ENCODE assay signal across 24 cellular contexts in genomic region chr9:35142037-35142436, GRCh38. TPM values are rescaled to one million over a fixed set of nuclear protein-coding genes. Genes with fewer than 3 reads are reported as not detected.
A peak's percentile ranks its signal among the peaks of the same experiment; 100 is the strongest.
DNase-seq lines count a peak whose midpoint lies in the region; ATAC-seq, FAIRE-seq and TF ChIP-seq lines count a peak whose summit lies in the region.
"Had no signal": no experiment of that assay in that cellular context is flagged by ENCODE, and none has a peak within 500 bp of the region (broad histone marks: within the 10 kb centered on the region; RNA-seq: fewer than 3 reads in every experiment).

No MANE protein-coding gene starts in this region.

- TF ChIP-seq RAD21 in HepG2 (CRISPR knock-in tag; IDR thresholded peaks at IDR 0.05), result no peak

- H3K4me3 Mint-ChIP-seq in osteocyte (ENCODE audit: unreplicated experiment) (no peak overlapping the region), type B pancreatic cell (no peak overlapping the region)
- H3K4me3 Mint-ChIP-seq: CD4-positive, alpha-beta memory T cell; HFFc6 had no signal

- H3K27me3 Mint-ChIP-seq in osteocyte (ENCODE audit: unreplicated experiment) (peaks cover 6% of the 10 kb centered on the region), type B pancreatic cell (no peaks in the 10 kb centered on the region)

- CTCF ChIA-PET in HepG2 (lab: Yijun Ruan, JAX; ENCODE audit: low intra/inter-chr PET ratio, low total read pairs), result no interaction called here

- no peak overlapping the region for H3K4me2 ChIP-seq in HepG2 (ENCODE audit: low read depth, low read length)
- H3K4me2 ChIP-seq in hepatocyte, result no peak overlapping the region
- H3K4me2 ChIP-seq: A549 had no signal

- peaks cover 41% of the 10 kb centered on the region for H3K9me3 ChIP-seq in HepG2 (ENCODE audit: low read length)
- peaks cover 0 to 13% (median 2%) of the 10 kb centered on the region in 4 donors for H3K9me3 ChIP-seq in right lobe of liver
- H3K9me3 ChIP-seq in adipocyte (ENCODE audit: control insufficient read depth, low read length), result peaks cover 61% of the 10 kb centered on the region
- H3K9me3 ChIP-seq in hepatocyte (ENCODE audit: low read depth), result no peaks in the 10 kb centered on the region

- H3K27ac ChIP-seq in HepG2 (ENCODE audit: extremely low read length, insufficient read depth, low read length), result no peak overlapping the region
- H3K27ac ChIP-seq in right lobe of liver, result no peak overlapping the region
- H3K27ac ChIP-seq in hepatocyte, result no peak overlapping the region
- H3K27ac ChIP-seq: A549, GM23248 had no signal

- no peak for FAIRE-seq in HepG2 (lab: Jason Lieb, UNC)
- FAIRE-seq: A549, G401.6, GM12892, H1 had no signal

- no peaks in the 10 kb centered on the region for H3K9me2 ChIP-seq in hepatocyte (replicated peaks; ENCODE audit: insufficient read depth)

- no peak for ATAC-seq in HepG2
- ATAC-seq in right lobe of liver, result no peak
- no peak for ATAC-seq in GM19452 (IDR thresholded peaks at IDR 0.05; ENCODE audit: unreplicated experiment)
- ATAC-seq: A549 had no signal

- TF ChIP-seq EP300 in HepG2 (IDR thresholded peaks at IDR 0.05; ENCODE audit: low read depth in 2 of 2, low read length in 2 of 2) (no peak), HepG2 (CRISPR knock-in tag; IDR thresholded peaks at IDR 0.05; ENCODE audit: borderline replicate concordance) (no peak)

- POLR2A ChIA-PET in HepG2 (lab: Yijun Ruan, JAX), result no interaction called here

- H3K79me2 ChIP-seq in HepG2 (ENCODE audit: insufficient read depth, low read length) (no peaks in the 10 kb centered on the region), hepatocyte (no peaks in the 10 kb centered on the region)

- no peak for TF ChIP-seq CTCF in HepG2 (CRISPR knock-in tag; IDR thresholded peaks at IDR 0.05)
- no peak for TF ChIP-seq CTCF in right lobe of liver (IDR thresholded peaks at IDR 0.05)
- TF ChIP-seq CTCF in osteocyte (IDR thresholded peaks at IDR 0.05), result no peak
- no peak for TF ChIP-seq CTCF in type B pancreatic cell (conservative IDR thresholded peaks at IDR 0.05)
- TF ChIP-seq CTCF in hepatocyte (IDR thresholded peaks at IDR 0.05; ENCODE audit: poor library complexity), result no peak

- H3K36me3 Mint-ChIP-seq in osteocyte (ENCODE audit: unreplicated experiment) (no peaks in the 10 kb centered on the region), type B pancreatic cell (no peaks in the 10 kb centered on the region)

- no peak overlapping the region for H2AFZ ChIP-seq in HepG2 (ENCODE audit: low read length)
- no peak overlapping the region for H2AFZ ChIP-seq in hepatocyte
- H2AFZ ChIP-seq: GM23248 had no signal

- H3K9me3 Mint-ChIP-seq in osteocyte (ENCODE audit: unreplicated experiment), result peaks cover 6% of the 10 kb centered on the region
- no peaks in the 10 kb centered on the region for H3K9me3 Mint-ChIP-seq in type B pancreatic cell

- no peak for DNase-seq in HepG2 (ENCODE audit: low spot score)
- no peak for DNase-seq in right lobe of liver
- no peak for DNase-seq in adipocyte (ENCODE audit: low read depth)
- DNase-seq in osteocyte (ENCODE audit: extremely low spot score, unreplicated experiment), result peak; percentile 32
- no peak for DNase-seq in type B pancreatic cell (ENCODE audit: extremely low spot score, unreplicated experiment)
- DNase-seq in hepatocyte (ENCODE audit: low spot score), result no peak
- DNase-seq: 8988T; ACHN; AML-193; C1 segment of cervical spinal cord; Calu3; CD4-positive, alpha-beta memory T cell; COR-L47; DMS53; DMS79 treated with DMSO at 0.1 percent for 48 hours; GM23248; H7; HCEC 1CT; HFFc6 had no signal

- H3K27me3 ChIP-seq in HepG2 (ENCODE audit: control insufficient read depth in 1 of 2, insufficient read depth in 2 of 2, low read length in 2 of 2), result peaks cover 0 to 2% of the 10 kb centered on the region in 2 experiments; a peak in 1 of 5 replicates
- no peaks in the 10 kb centered on the region for H3K27me3 ChIP-seq in right lobe of liver
- H3K27me3 ChIP-seq in adipocyte (replicated peaks; ENCODE audit: control insufficient read depth, insufficient read depth, low read length), result no peaks in the 10 kb centered on the region
- no peaks in the 10 kb centered on the region for H3K27me3 ChIP-seq in hepatocyte

- H3K4me1 ChIP-seq in HepG2 (ENCODE audit: insufficient read depth, low read length) (peaks cover 18% of the 10 kb centered on the region), right lobe of liver (no peaks in the 10 kb centered on the region), adipocyte (ENCODE audit: control insufficient read depth, insufficient read depth, low read length) (no peaks in the 10 kb centered on the region), hepatocyte (ENCODE audit: insufficient read depth) (no peaks in the 10 kb centered on the region)
- H3K4me1 ChIP-seq: A549 had no signal

- no peak overlapping the region for H3K9ac ChIP-seq in HepG2 (ENCODE audit: insufficient read depth, low read depth, low read length)
- no peak overlapping the region for H3K9ac ChIP-seq in adipocyte (ENCODE audit: low read length)
- H3K9ac ChIP-seq: GM23248 had no signal

- no peaks in the 10 kb centered on the region for H3K4me1 Mint-ChIP-seq in osteocyte (ENCODE audit: unreplicated experiment)
- H3K4me1 Mint-ChIP-seq in type B pancreatic cell (ENCODE audit: unreplicated experiment), result no peaks in the 10 kb centered on the region
- H3K4me1 Mint-ChIP-seq: CD4-positive, alpha-beta memory T cell had no signal

- H3K36me3 ChIP-seq in HepG2 (replicated peaks in 1 of 2; ENCODE audit: control insufficient read depth in 1 of 2, insufficient read depth in 2 of 2, low read length in 2 of 2) (no peaks in the 10 kb centered on the region), right lobe of liver (no peaks in the 10 kb centered on the region), adipocyte (ENCODE audit: control insufficient read depth, insufficient read depth, low read length, severe bottlenecking) (no peaks in the 10 kb centered on the region), hepatocyte (replicated peaks; ENCODE audit: insufficient read depth, low read depth) (no peaks in the 10 kb centered on the region)

- intact Hi-C loops in HepG2 (cut with micrococcal nuclease; ENCODE audit: unreplicated experiment) (no loop called here), right lobe of liver (cut with DNase I) (no loop called here)

- H3K4me3 ChIP-seq in HepG2 (replicated peaks in 1 of 3; ENCODE audit: insufficient read depth in 1 of 3, low read depth in 2 of 3, low read length in 3 of 3), result no peak overlapping the region
- no peak overlapping the region for H3K4me3 ChIP-seq in right lobe of liver
- peak overlapping the region; percentile 37 for H3K4me3 ChIP-seq in adipocyte (ENCODE audit: low read length)
- H3K4me3 ChIP-seq in hepatocyte, result no peak overlapping the region
- H3K4me3 ChIP-seq: A549, GM23248 had no signal

- H3K27ac Mint-ChIP-seq in osteocyte (ENCODE audit: unreplicated experiment), result no peak overlapping the region
- H3K27ac Mint-ChIP-seq in type B pancreatic cell, result no peak overlapping the region
- H3K27ac Mint-ChIP-seq: CD4-positive, alpha-beta memory T cell; HFFc6 had no signal

- in situ Hi-C loops in HepG2 (cut with HindIII; ENCODE audit: extremely low pct_ligation_motif_present, low pct_unique_long_range_greater_than_20kb), result no loop called here

- H4K20me1 ChIP-seq in HepG2 (ENCODE audit: insufficient read depth, low read length) (no peaks in the 10 kb centered on the region), hepatocyte (ENCODE audit: insufficient read depth, poor library complexity, severe bottlenecking) (no peaks in the 10 kb centered on the region)

- BruUV-seq in HepG2 (replicated peaks; lab: Mats Ljungman, UMichigan), result no TSS peak

- TF ChIP-seq POLR2A in HepG2 (IDR thresholded peaks at IDR 0.05; ENCODE audit: insufficient read depth in 1 of 2, low read depth in 2 of 2, low read length in 2 of 2) (no peak), right lobe of liver (IDR thresholded peaks at IDR 0.05) (no peak)

- WGBS in HepG2 (ENCODE audit: low lambda C conversion rate), result 0% methylated on average over 5 of the region's 5 CpGs
- WGBS in right lobe of liver (ENCODE audit: insufficient coverage, low coverage, low lambda C conversion rate, missing lambda C conversion rate), result 82% methylated on average over 3 of the region's 5 CpGs
- 90% methylated on average over 5 of the region's 5 CpGs for WGBS in hepatocyte (ENCODE audit: low lambda C conversion rate, missing lambda C conversion rate)

RNA-seq across cellular contexts. Expression of gene UNC13B, which starts 19.8 kb away (rescaled TPM):
- total RNA-seq in HepG2 (2016; rRNA removed; fragmentation: Illumina TruSeq; extraction: Trizol), result 18.3 and 23.6 TPM in 2 replicates
- total RNA-seq in HepG2 (2016; cell fraction: cytosol; rRNA removed; fragmentation: Illumina TruSeq; extraction: Trizol; ENCODE audit: low read depth), result 5.8 and 6.3 TPM in 2 replicates
- 18.0 and 23.3 TPM in 2 replicates for total RNA-seq in HepG2 (2016; cell fraction: insoluble cytoplasmic fraction; rRNA removed; fragmentation: Illumina TruSeq; extraction: Trizol)
- 8.4 and 8.7 TPM in 2 replicates for total RNA-seq in HepG2 (2016; cell fraction: membrane; rRNA removed; fragmentation: Illumina TruSeq; extraction: Trizol)
- total RNA-seq in HepG2 (2016; cell fraction: nucleus; rRNA removed; fragmentation: Illumina TruSeq; extraction: Trizol), result 15.9 and 17.6 TPM in 2 replicates
- polyA plus RNA-seq in HepG2 (2011; rRNA removed), result 14.0 and 17.8 TPM in 2 replicates
- polyA plus RNA-seq in HepG2 (2011; cell fraction: cytosol; rRNA removed), result 13.3 and 16.9 TPM in 2 replicates
- polyA plus RNA-seq in HepG2 (2011; cell fraction: nucleus; rRNA removed), result 28.7 and 38.7 TPM in 2 replicates
- polyA plus RNA-seq in HepG2 (2012), result 18.7 and 23.3 TPM in 2 replicates
- 0.63 and 0.76 TPM in 2 replicates for polyA plus RNA-seq in HepG2 (2016; cell fraction: cytosol; fragmentation: Illumina TruSeq; extraction: Trizol; ENCODE audit: low read depth)
- 15.9 and 17.2 TPM in 2 replicates for polyA plus RNA-seq in HepG2 (2016; cell fraction: insoluble cytoplasmic fraction; fragmentation: Illumina TruSeq; extraction: Trizol; ENCODE audit: low read depth)
- polyA plus RNA-seq in HepG2 (2016; cell fraction: membrane; fragmentation: Illumina TruSeq; extraction: Trizol; ENCODE audit: low read depth), result 3.1 TPM in 2 replicates
- polyA plus RNA-seq in HepG2 (2016; cell fraction: nucleus; fragmentation: Illumina TruSeq; extraction: Trizol; ENCODE audit: insufficient read depth, low read depth), result 17.3 and 17.8 TPM in 2 replicates
- 36.9 and 49.4 TPM in 2 replicates for polyA minus RNA-seq in HepG2 (2011; rRNA and poly(A)+ RNA removed; ENCODE audit: low replicate concordance)
- polyA minus RNA-seq in HepG2 (2011; cell fraction: cytosol; rRNA and poly(A)+ RNA removed), result 16.0 and 22.7 TPM in 2 replicates
- polyA minus RNA-seq in HepG2 (2011; cell fraction: nucleus; rRNA and poly(A)+ RNA removed), result 22.0 and 32.6 TPM in 2 replicates
- total RNA-seq in right lobe of liver, result 10 to 100 TPM; 14.5 to 23.0 (median 20.7) TPM
- total RNA-seq in osteocyte, result 24.5 and 24.9 TPM in 2 replicates
- 48.9 and 62.1 TPM in 2 replicates for total RNA-seq in type B pancreatic cell (ENCODE audit: low replicate concordance)
- 24.3 and 24.5 TPM in 2 replicates for total RNA-seq in hepatocyte
- polyA plus RNA-seq in hepatocyte, result 7.1 and 10.4 TPM in 2 replicates

RNA-seq across cellular contexts. Expression of gene ATOSB, which starts 26.4 kb away (rescaled TPM):
- total RNA-seq in HepG2 (2016; rRNA removed; fragmentation: Illumina TruSeq; extraction: Trizol) (1.9 and 2.3 TPM in 2 replicates), right lobe of liver (1 to 10 TPM; 3.7 to 6.9 (median 5.8) TPM), osteocyte (26.8 and 30.3 TPM in 2 replicates), type B pancreatic cell (ENCODE audit: low replicate concordance) (15.6 and 23.3 TPM in 2 replicates), hepatocyte (17.4 and 18.3 TPM in 2 replicates)
- 0.26 and 0.61 TPM in 2 replicates for total RNA-seq in HepG2 (2016; cell fraction: cytosol; rRNA removed; fragmentation: Illumina TruSeq; extraction: Trizol; ENCODE audit: low read depth)
- 1.6 and 2.0 TPM in 2 replicates for total RNA-seq in HepG2 (2016; cell fraction: insoluble cytoplasmic fraction; rRNA removed; fragmentation: Illumina TruSeq; extraction: Trizol)
- total RNA-seq in HepG2 (2016; cell fraction: membrane; rRNA removed; fragmentation: Illumina TruSeq; extraction: Trizol), result 1.2 and 1.5 TPM in 2 replicates
- 1.8 and 2.3 TPM in 2 replicates for total RNA-seq in HepG2 (2016; cell fraction: nucleus; rRNA removed; fragmentation: Illumina TruSeq; extraction: Trizol)
- polyA plus RNA-seq in HepG2 (2011; rRNA removed) (6.4 and 7.1 TPM in 2 replicates), hepatocyte (16.1 and 18.7 TPM in 2 replicates)
- polyA plus RNA-seq in HepG2 (2011; cell fraction: cytosol; rRNA removed), result 6.6 and 6.7 TPM in 2 replicates
- polyA plus RNA-seq in HepG2 (2011; cell fraction: nucleus; rRNA removed), result 16.6 and 22.2 TPM in 2 replicates
- 2.0 and 2.1 TPM in 2 replicates for polyA plus RNA-seq in HepG2 (2012)
- 0.47 and 0.61 TPM in 2 replicates for polyA plus RNA-seq in HepG2 (2016; cell fraction: cytosol; fragmentation: Illumina TruSeq; extraction: Trizol; ENCODE audit: low read depth)
- polyA plus RNA-seq in HepG2 (2016; cell fraction: insoluble cytoplasmic fraction; fragmentation: Illumina TruSeq; extraction: Trizol; ENCODE audit: low read depth), result 2.2 TPM in 2 replicates
- 1.4 and 1.6 TPM in 2 replicates for polyA plus RNA-seq in HepG2 (2016; cell fraction: membrane; fragmentation: Illumina TruSeq; extraction: Trizol; ENCODE audit: low read depth)
- polyA plus RNA-seq in HepG2 (2016; cell fraction: nucleus; fragmentation: Illumina TruSeq; extraction: Trizol; ENCODE audit: insufficient read depth, low read depth), result 4.3 and 5.5 TPM in 2 replicates
- 7.8 and 10.5 TPM in 2 replicates for polyA minus RNA-seq in HepG2 (2011; rRNA and poly(A)+ RNA removed; ENCODE audit: low replicate concordance)
- 1.7 and 1.8 TPM in 2 replicates for polyA minus RNA-seq in HepG2 (2011; cell fraction: cytosol; rRNA and poly(A)+ RNA removed)
- 3.7 and 4.0 TPM in 2 replicates for polyA minus RNA-seq in HepG2 (2011; cell fraction: nucleus; rRNA and poly(A)+ RNA removed)

RNA-seq across cellular contexts. Expression of gene STOML2, which starts 39.1 kb away (rescaled TPM):
- total RNA-seq in HepG2 (2016; rRNA removed; fragmentation: Illumina TruSeq; extraction: Trizol) (250 and 305 TPM in 2 replicates), right lobe of liver (100 to 1,000 TPM in 1 of 6 experiments, 10 to 100 TPM in 5; 59.8 to 102 (median 69.3) TPM), osteocyte (100 and 104 TPM in 2 replicates), type B pancreatic cell (ENCODE audit: low replicate concordance) (115 and 149 TPM in 2 replicates), hepatocyte (84.0 and 98.0 TPM in 2 replicates)
- 682 and 717 TPM in 2 replicates for total RNA-seq in HepG2 (2016; cell fraction: cytosol; rRNA removed; fragmentation: Illumina TruSeq; extraction: Trizol; ENCODE audit: low read depth)
- total RNA-seq in HepG2 (2016; cell fraction: insoluble cytoplasmic fraction; rRNA removed; fragmentation: Illumina TruSeq; extraction: Trizol), result 259 and 314 TPM in 2 replicates
- total RNA-seq in HepG2 (2016; cell fraction: membrane; rRNA removed; fragmentation: Illumina TruSeq; extraction: Trizol), result 635 and 649 TPM in 2 replicates
- 99.4 and 103 TPM in 2 replicates for total RNA-seq in HepG2 (2016; cell fraction: nucleus; rRNA removed; fragmentation: Illumina TruSeq; extraction: Trizol)
- polyA plus RNA-seq in HepG2 (2011; rRNA removed) (243 and 245 TPM in 2 replicates), hepatocyte (120 TPM in 2 replicates)
- polyA plus RNA-seq in HepG2 (2011; cell fraction: cytosol; rRNA removed), result 206 and 268 TPM in 2 replicates
- polyA plus RNA-seq in HepG2 (2011; cell fraction: nucleus; rRNA removed), result 223 and 235 TPM in 2 replicates
- polyA plus RNA-seq in HepG2 (2012), result 137 and 155 TPM in 2 replicates
- polyA plus RNA-seq in HepG2 (2016; cell fraction: cytosol; fragmentation: Illumina TruSeq; extraction: Trizol; ENCODE audit: low read depth), result 796 and 800 TPM in 2 replicates
- polyA plus RNA-seq in HepG2 (2016; cell fraction: insoluble cytoplasmic fraction; fragmentation: Illumina TruSeq; extraction: Trizol; ENCODE audit: low read depth), result 284 and 314 TPM in 2 replicates
- 557 and 563 TPM in 2 replicates for polyA plus RNA-seq in HepG2 (2016; cell fraction: membrane; fragmentation: Illumina TruSeq; extraction: Trizol; ENCODE audit: low read depth)
- 177 and 181 TPM in 2 replicates for polyA plus RNA-seq in HepG2 (2016; cell fraction: nucleus; fragmentation: Illumina TruSeq; extraction: Trizol; ENCODE audit: insufficient read depth, low read depth)
- 125 and 128 TPM in 2 replicates for polyA minus RNA-seq in HepG2 (2011; rRNA and poly(A)+ RNA removed; ENCODE audit: low replicate concordance)
- polyA minus RNA-seq in HepG2 (2011; cell fraction: cytosol; rRNA and poly(A)+ RNA removed), result 41.4 and 52.8 TPM in 2 replicates
- 27.2 and 45.5 TPM in 2 replicates for polyA minus RNA-seq in HepG2 (2011; cell fraction: nucleus; rRNA and poly(A)+ RNA removed)

RNA-seq across cellular contexts. Expression of gene PIGO, which starts 45.6 kb away (rescaled TPM):
- total RNA-seq in HepG2 (2016; rRNA removed; fragmentation: Illumina TruSeq; extraction: Trizol) (6.6 and 20.5 TPM in 2 replicates), right lobe of liver (10 to 100 TPM; 11.5 to 18.0 (median 15.6) TPM), osteocyte (29.9 and 33.9 TPM in 2 replicates), type B pancreatic cell (ENCODE audit: low replicate concordance) (24.6 and 28.1 TPM in 2 replicates), hepatocyte (22.1 and 22.5 TPM in 2 replicates)
- total RNA-seq in HepG2 (2016; cell fraction: cytosol; rRNA removed; fragmentation: Illumina TruSeq; extraction: Trizol; ENCODE audit: low read depth), result 1.7 and 3.4 TPM in 2 replicates
- 6.2 and 20.0 TPM in 2 replicates for total RNA-seq in HepG2 (2016; cell fraction: insoluble cytoplasmic fraction; rRNA removed; fragmentation: Illumina TruSeq; extraction: Trizol)
- total RNA-seq in HepG2 (2016; cell fraction: membrane; rRNA removed; fragmentation: Illumina TruSeq; extraction: Trizol), result 3.2 and 3.6 TPM in 2 replicates
- 18.5 and 23.4 TPM in 2 replicates for total RNA-seq in HepG2 (2016; cell fraction: nucleus; rRNA removed; fragmentation: Illumina TruSeq; extraction: Trizol)
- polyA plus RNA-seq in HepG2 (2011; rRNA removed) (24.4 and 26.2 TPM in 2 replicates), hepatocyte (39.1 and 41.4 TPM in 2 replicates)
- polyA plus RNA-seq in HepG2 (2011; cell fraction: cytosol; rRNA removed), result 18.2 and 19.4 TPM in 2 replicates
- polyA plus RNA-seq in HepG2 (2011; cell fraction: nucleus; rRNA removed), result 36.6 and 39.8 TPM in 2 replicates
- 11.1 and 13.7 TPM in 2 replicates for polyA plus RNA-seq in HepG2 (2012)
- 1.4 TPM in 2 replicates for polyA plus RNA-seq in HepG2 (2016; cell fraction: cytosol; fragmentation: Illumina TruSeq; extraction: Trizol; ENCODE audit: low read depth)
- 5.1 and 7.0 TPM in 2 replicates for polyA plus RNA-seq in HepG2 (2016; cell fraction: insoluble cytoplasmic fraction; fragmentation: Illumina TruSeq; extraction: Trizol; ENCODE audit: low read depth)
- polyA plus RNA-seq in HepG2 (2016; cell fraction: membrane; fragmentation: Illumina TruSeq; extraction: Trizol; ENCODE audit: low read depth), result 2.4 and 2.7 TPM in 2 replicates
- 29.3 and 36.5 TPM in 2 replicates for polyA plus RNA-seq in HepG2 (2016; cell fraction: nucleus; fragmentation: Illumina TruSeq; extraction: Trizol; ENCODE audit: insufficient read depth, low read depth)
- polyA minus RNA-seq in HepG2 (2011; rRNA and poly(A)+ RNA removed; ENCODE audit: low replicate concordance), result 54.7 and 59.3 TPM in 2 replicates
- 15.4 and 19.4 TPM in 2 replicates for polyA minus RNA-seq in HepG2 (2011; cell fraction: cytosol; rRNA and poly(A)+ RNA removed)
- polyA minus RNA-seq in HepG2 (2011; cell fraction: nucleus; rRNA and poly(A)+ RNA removed), result 20.1 and 20.3 TPM in 2 replicates
